In the genomic region with DNA sequence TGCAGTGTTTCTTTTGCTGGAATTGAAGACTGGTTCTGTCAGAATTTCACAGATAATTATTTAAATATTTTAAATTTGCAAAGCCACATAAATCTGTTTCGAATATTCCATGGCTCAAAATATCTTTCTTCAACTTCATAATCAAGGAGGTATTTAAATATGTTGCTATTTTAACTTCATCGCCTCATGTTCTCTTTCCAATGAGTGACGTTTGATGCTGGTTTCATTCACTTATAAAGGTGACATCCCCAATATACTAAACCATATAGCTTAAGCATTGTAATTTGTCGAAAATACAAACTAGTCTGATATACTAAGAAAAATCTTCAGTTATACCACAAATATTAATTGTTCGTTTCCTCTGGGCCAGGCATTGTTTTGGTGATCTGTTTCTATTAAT, we compare ENCODE assay signal across 16 cellular contexts. TPM values are rescaled to one million over a fixed set of nuclear protein-coding genes. Genes with fewer than 3 reads are reported as not detected.
DNase-seq lines count a peak whose midpoint lies in the region; ATAC-seq and TF ChIP-seq lines count a peak whose summit lies in the region.
"Had no signal": no experiment of that assay in that cellular context is flagged by ENCODE, and none has a peak within 500 bp of the region (broad histone marks: within the 10 kb centered on the region; RNA-seq: fewer than 3 reads in every experiment).

No MANE protein-coding gene starts in this region.

- no peak for ATAC-seq in activated CD8-positive, alpha-beta T cell treated with anti-CD3 and anti-CD28 coated beads for 36 hours
- no peak for ATAC-seq in activated CD8-positive, alpha-beta T cell treated with anti-CD3 and anti-CD28 coated beads, Interleukin-2, amount 10 ng/mL, durations not matched to agents 7 days and 5 days
- ATAC-seq in psoas muscle: peak in 3 of 4 donors; percentile 42 to 59 (median 58)
- no peak for ATAC-seq in GM18498 (IDR thresholded peaks at IDR 0.05; ENCODE audit: unreplicated experiment)
- ATAC-seq in WTC11: no peak

- no peak for TF ChIP-seq CTCF in activated CD8-positive, alpha-beta T cell treated with anti-CD3 and anti-CD28 coated beads for 36 hours (IDR thresholded peaks at IDR 0.05)
- no peak for TF ChIP-seq CTCF in ascending aorta (IDR thresholded peaks at IDR 0.05)
- TF ChIP-seq CTCF in psoas muscle (IDR thresholded peaks at IDR 0.05): no peak
- no peak for TF ChIP-seq CTCF in WTC11 (IDR thresholded peaks at IDR 0.05)

- H3K27ac ChIP-seq in ascending aorta (peak overlapping the region; percentile 66 to 67), psoas muscle (peak overlapping the region; percentile 94)
- H3K27ac ChIP-seq: epithelial cell of prostate had no signal

- peaks cover 77% of the 10 kb centered on the region for H3K4me1 Mint-ChIP-seq in activated CD8-positive, alpha-beta T cell treated with anti-CD3 and anti-CD28 coated beads for 36 hours (ENCODE audit: low read depth)
- peaks cover 73% of the 10 kb centered on the region for H3K4me1 Mint-ChIP-seq in activated CD8-positive, alpha-beta T cell treated with anti-CD3 and anti-CD28 coated beads, Interleukin-2, amount 10 ng/mL, durations not matched to agents 7 days and 5 days (ENCODE audit: low read depth)
- H3K4me1 Mint-ChIP-seq in IgD-negative memory B cell (peaks cover 55 to 68% (median 57%) of the 10 kb centered on the region in 3 donors), WTC11 (peaks cover 35% of the 10 kb centered on the region)

- POLR2A ChIA-PET in activated CD8-positive, alpha-beta T cell treated with anti-CD3 and anti-CD28 coated beads for 36 hours (lab: Charles Lee): interaction anchor here (1.4 to 2.0 kb wide), 2 partner anchors 10 to 48 kb away, joined by 3 to 9 read pairs; no protein-coding TSS in a partner anchor
- POLR2A ChIA-PET in activated CD8-positive, alpha-beta T cell treated with anti-CD3 and anti-CD28 coated beads, Interleukin-2, amount 10 ng/mL, durations not matched to agents 7 days and 5 days (lab: Charles Lee): no interaction called here
- POLR2A ChIA-PET in WTC11 (lab: Charles Lee): no interaction called here

- no peaks in the 10 kb centered on the region for H3K9me3 ChIP-seq in ascending aorta
- H3K9me3 ChIP-seq in psoas muscle: no peaks in the 10 kb centered on the region
- H3K9me3 ChIP-seq: A549 had no signal

- H3K4me1 ChIP-seq in ascending aorta: peaks cover 0 to 71% of the 10 kb centered on the region in 2 donors
- H3K4me1 ChIP-seq in psoas muscle: peaks cover 85% of the 10 kb centered on the region

- no peak for DNase-seq in activated CD8-positive, alpha-beta T cell treated with anti-CD3 and anti-CD28 coated beads for 36 hours
- no peak for DNase-seq in activated CD8-positive, alpha-beta T cell treated with anti-CD3 and anti-CD28 coated beads, Interleukin-2, amount 10 ng/mL, durations not matched to agents 7 days and 5 days
- DNase-seq in ascending aorta (ENCODE audit: low spot score in 2 of 2) (no peak), psoas muscle (no peak), COLO829 (ENCODE audit: low spot score) (no peak), WTC11 (ENCODE audit: low spot score) (no peak)
- DNase-seq: amniotic stem cell, COR-L47, glutamatergic neuron, posterior cingulate gyrus, SIG-M5 had no signal

- H3K36me3 ChIP-seq in ascending aorta (no peaks in the 10 kb centered on the region), psoas muscle (ENCODE audit: insufficient read depth in 1 of 2, low read depth in 1 of 2) (no peaks in the 10 kb centered on the region)

- H3K4me3 Mint-ChIP-seq in activated CD8-positive, alpha-beta T cell treated with anti-CD3 and anti-CD28 coated beads for 36 hours: peak overlapping the region; percentile 25
- H3K4me3 Mint-ChIP-seq in activated CD8-positive, alpha-beta T cell treated with anti-CD3 and anti-CD28 coated beads, Interleukin-2, amount 10 ng/mL, durations not matched to agents 7 days and 5 days: no peak overlapping the region
- H3K4me3 Mint-ChIP-seq in IgD-negative memory B cell (peak overlapping the region in 3 of 4 donors; percentile 34 to 84 (median 40)), WTC11 (no peak overlapping the region)

- peak overlapping the region; percentile 86 for H3K27ac Mint-ChIP-seq in activated CD8-positive, alpha-beta T cell treated with anti-CD3 and anti-CD28 coated beads for 36 hours
- H3K27ac Mint-ChIP-seq in activated CD8-positive, alpha-beta T cell treated with anti-CD3 and anti-CD28 coated beads, Interleukin-2, amount 10 ng/mL, durations not matched to agents 7 days and 5 days: no peak overlapping the region
- peak overlapping the region; percentile 7 to 66 (median 61) for H3K27ac Mint-ChIP-seq in IgD-negative memory B cell
- no peak overlapping the region for H3K27ac Mint-ChIP-seq in WTC11

- WGBS in psoas muscle, 3 donors: 37 to 50% (median 40%) methylated on average over 5 of the region's 5 CpGs

- H3K36me3 Mint-ChIP-seq in activated CD8-positive, alpha-beta T cell treated with anti-CD3 and anti-CD28 coated beads for 36 hours (ENCODE audit: low read depth): peaks cover 28% of the 10 kb centered on the region
- H3K36me3 Mint-ChIP-seq in activated CD8-positive, alpha-beta T cell treated with anti-CD3 and anti-CD28 coated beads, Interleukin-2, amount 10 ng/mL, durations not matched to agents 7 days and 5 days (ENCODE audit: low read depth): peaks cover 47% of the 10 kb centered on the region
- no peaks in the 10 kb centered on the region for H3K36me3 Mint-ChIP-seq in IgD-negative memory B cell
- H3K36me3 Mint-ChIP-seq in WTC11: no peaks in the 10 kb centered on the region

- H3K27me3 Mint-ChIP-seq in activated CD8-positive, alpha-beta T cell treated with anti-CD3 and anti-CD28 coated beads for 36 hours: no peaks in the 10 kb centered on the region
- no peaks in the 10 kb centered on the region for H3K27me3 Mint-ChIP-seq in activated CD8-positive, alpha-beta T cell treated with anti-CD3 and anti-CD28 coated beads, Interleukin-2, amount 10 ng/mL, durations not matched to agents 7 days and 5 days (ENCODE audit: low read depth)
- H3K27me3 Mint-ChIP-seq in IgD-negative memory B cell: no peaks in the 10 kb centered on the region
- H3K27me3 Mint-ChIP-seq in WTC11 (ENCODE audit: low read depth): no peaks in the 10 kb centered on the region

- no peaks in the 10 kb centered on the region for H3K27me3 ChIP-seq in ascending aorta
- H3K27me3 ChIP-seq in psoas muscle (ENCODE audit: insufficient read depth in 3 of 3, low read length in 2 of 3): no peaks in the 10 kb centered on the region

- intact Hi-C loops in activated CD8-positive, alpha-beta T cell treated with anti-CD3 and anti-CD28 coated beads for 36 hours (cut with micrococcal nuclease): loop anchor here (10.0 kb wide), 1 partner anchor 154 kb away; no protein-coding TSS in a partner anchor
- intact Hi-C loops in ascending aorta (cut with DNase I): no loop called here
- intact Hi-C loops in psoas muscle (cut with DNase I): no loop called here

- no peak overlapping the region for H3K4me3 ChIP-seq in ascending aorta
- H3K4me3 ChIP-seq in psoas muscle: peak overlapping the region; percentile 37
- H3K4me3 ChIP-seq: A549, K562 had no signal

- CTCF ChIA-PET in activated CD8-positive, alpha-beta T cell treated with anti-CD3 and anti-CD28 coated beads for 36 hours (lab: Charles Lee): interaction anchor here (1.1 to 2.0 kb wide), 2 partner anchors 8 to 10 kb away, joined by 3 to 8 read pairs; no protein-coding TSS in a partner anchor
- CTCF ChIA-PET in activated CD8-positive, alpha-beta T cell treated with anti-CD3 and anti-CD28 coated beads, Interleukin-2, amount 10 ng/mL, durations not matched to agents 7 days and 5 days (lab: Charles Lee): interaction anchor here (0.7 to 2.2 kb wide), 5 partner anchors 8 to 181 kb away, joined by 3 to 8 read pairs (median 3); no protein-coding TSS in a partner anchor
- CTCF ChIA-PET in WTC11 (lab: Charles Lee): no interaction called here

- H3K9me3 Mint-ChIP-seq in activated CD8-positive, alpha-beta T cell treated with anti-CD3 and anti-CD28 coated beads for 36 hours: no peaks in the 10 kb centered on the region
- H3K9me3 Mint-ChIP-seq in activated CD8-positive, alpha-beta T cell treated with anti-CD3 and anti-CD28 coated beads, Interleukin-2, amount 10 ng/mL, durations not matched to agents 7 days and 5 days (ENCODE audit: insufficient read depth): no peaks in the 10 kb centered on the region
- no peaks in the 10 kb centered on the region for H3K9me3 Mint-ChIP-seq in IgD-negative memory B cell
- H3K9me3 Mint-ChIP-seq in WTC11: no peaks in the 10 kb centered on the region

TF ChIP-seq in WTC11, 78 proteins besides CTCF, POLR2A, EP300 and RAD21 (continues in another document):
- TF ChIP-seq SOX15 (CRISPR knock-in tag; IDR thresholded peaks at IDR 0.05): no peak
- TF ChIP-seq, protein P1, sequence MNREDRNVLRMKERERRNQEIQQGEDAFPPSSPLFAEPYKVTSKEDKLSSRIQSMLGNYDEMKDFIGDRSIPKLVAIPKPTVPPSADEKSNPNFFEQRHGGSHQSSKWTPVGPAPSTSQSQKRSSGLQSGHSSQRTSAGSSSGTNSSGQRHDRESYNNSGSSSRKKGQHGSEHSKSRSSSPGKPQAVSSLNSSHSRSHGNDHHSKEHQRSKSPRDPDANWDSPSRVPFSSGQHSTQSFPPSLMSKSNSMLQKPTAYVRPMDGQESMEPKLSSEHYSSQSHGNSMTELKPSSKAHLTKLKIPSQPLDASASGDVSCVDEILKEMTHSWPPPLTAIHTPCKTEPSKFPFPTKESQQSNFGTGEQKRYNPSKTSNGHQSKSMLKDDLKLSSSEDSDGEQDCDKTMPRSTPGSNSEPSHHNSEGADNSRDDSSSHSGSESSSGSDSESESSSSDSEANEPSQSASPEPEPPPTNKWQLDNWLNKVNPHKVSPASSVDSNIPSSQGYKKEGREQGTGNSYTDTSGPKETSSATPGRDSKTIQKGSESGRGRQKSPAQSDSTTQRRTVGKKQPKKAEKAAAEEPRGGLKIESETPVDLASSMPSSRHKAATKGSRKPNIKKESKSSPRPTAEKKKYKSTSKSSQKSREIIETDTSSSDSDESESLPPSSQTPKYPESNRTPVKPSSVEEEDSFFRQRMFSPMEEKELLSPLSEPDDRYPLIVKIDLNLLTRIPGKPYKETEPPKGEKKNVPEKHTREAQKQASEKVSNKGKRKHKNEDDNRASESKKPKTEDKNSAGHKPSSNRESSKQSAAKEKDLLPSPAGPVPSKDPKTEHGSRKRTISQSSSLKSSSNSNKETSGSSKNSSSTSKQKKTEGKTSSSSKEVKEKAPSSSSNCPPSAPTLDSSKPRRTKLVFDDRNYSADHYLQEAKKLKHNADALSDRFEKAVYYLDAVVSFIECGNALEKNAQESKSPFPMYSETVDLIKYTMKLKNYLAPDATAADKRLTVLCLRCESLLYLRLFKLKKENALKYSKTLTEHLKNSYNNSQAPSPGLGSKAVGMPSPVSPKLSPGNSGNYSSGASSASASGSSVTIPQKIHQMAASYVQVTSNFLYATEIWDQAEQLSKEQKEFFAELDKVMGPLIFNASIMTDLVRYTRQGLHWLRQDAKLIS (CRISPR knock-in tag; IDR thresholded peaks at IDR 0.05; ENCODE audit: borderline replicate concordance): no peak

RNA-seq across cellular contexts. Expression of gene MBNL1, which starts 22.5 kb away (rescaled TPM):
- total RNA-seq in activated CD8-positive, alpha-beta T cell treated with anti-CD3 and anti-CD28 coated beads for 36 hours: 100 to 1,000 TPM; 341 to 360 TPM
- total RNA-seq in activated CD8-positive, alpha-beta T cell treated with anti-CD3 and anti-CD28 coated beads, Interleukin-2, amount 10 ng/mL, durations not matched to agents 7 days and 5 days: 100 to 1,000 TPM; 469 to 504 TPM
- polyA plus RNA-seq in IgD-negative memory B cell: 200 TPM
- 350 TPM for total RNA-seq in ascending aorta
- 100 to 1,000 TPM; 179 to 281 (median 242) TPM for total RNA-seq in psoas muscle
- polyA plus RNA-seq in psoas muscle: 100 to 1,000 TPM in 2 of 3 donors, 10 to 100 TPM in 1; 27.4 to 168 (median 108) TPM
- 16.0 to 20.4 TPM (median 17.8 TPM) in 3 replicates for total RNA-seq in WTC11 (2021)

Comparison
In these comparisons a context has a peak if more than half of its experiments do, and no peak if none do; other contexts are left out.
1. H3K27ac Mint-ChIP-seq: peak in activated CD8-positive, alpha-beta T cell treated with anti-CD3 and anti-CD28 coated beads for 36 hours (single experiment) and IgD-negative memory B cell (3 of 3); none in activated CD8-positive, alpha-beta T cell treated with anti-CD3 and anti-CD28 coated beads, Interleukin-2, amount 10 ng/mL, durations not matched to agents 7 days and 5 days (single experiment) and WTC11 (single experiment).
2. H3K4me3 Mint-ChIP-seq: peak in activated CD8-positive, alpha-beta T cell treated with anti-CD3 and anti-CD28 coated beads for 36 hours (single experiment) and IgD-negative memory B cell (3 of 4); none in activated CD8-positive, alpha-beta T cell treated with anti-CD3 and anti-CD28 coated beads, Interleukin-2, amount 10 ng/mL, durations not matched to agents 7 days and 5 days (single experiment) and WTC11 (single experiment).
3. ATAC-seq: peak in psoas muscle (3 of 4); none in activated CD8-positive, alpha-beta T cell treated with anti-CD3 and anti-CD28 coated beads for 36 hours (single experiment), activated CD8-positive, alpha-beta T cell treated with anti-CD3 and anti-CD28 coated beads, Interleukin-2, amount 10 ng/mL, durations not matched to agents 7 days and 5 days (single experiment), GM18498 (single experiment) and WTC11 (single experiment).